In genomic region chr3:72658466-72659100, GRCh38 we compare ENCODE assay signal across 20 cellular contexts.
"Had no signal": no experiment of that assay in that cellular context is flagged by ENCODE, and none has a peak within 500 bp of the region (broad histone marks: within the 10 kb centered on the region; RNA-seq: fewer than 3 reads in every experiment).

No MANE protein-coding gene starts in this region.

- H3K27ac Mint-ChIP-seq: immature natural killer cell; memory B cell; natural killer cell treated with Interleukin-12 subunit alpha and Interleukin-12 subunit beta and Interleukin-15 and Interleukin-18, amount 100 ng/mL, for 72 hours; progenitor cell of endocrine pancreas; stimulated activated naive B cell treated with anti-CD40 and anti-IgM and Interleukin-4, amounts not matched to agents 10 μg/mL and 1 μg/mL and 100 μg/mL, for 72 hours had no signal

- H3K9me3 Mint-ChIP-seq: memory B cell; naive thymus-derived CD4-positive, alpha-beta T cell; natural killer cell treated with Interleukin-12 subunit alpha and Interleukin-12 subunit beta and Interleukin-15 and Interleukin-18, amount 100 ng/mL, for 72 hours; stimulated activated naive B cell treated with anti-CD40 and anti-IgM and Interleukin-4, amounts not matched to agents 10 μg/mL and 1 μg/mL and 100 μg/mL, for 72 hours had no signal

- H3K27me3 Mint-ChIP-seq: progenitor cell of endocrine pancreas had no signal

- H3K36me3 Mint-ChIP-seq: memory B cell; natural killer cell treated with Interleukin-12 subunit alpha and Interleukin-12 subunit beta and Interleukin-15 and Interleukin-18, amount 100 ng/mL, for 72 hours; stimulated activated naive B cell treated with anti-CD40 and anti-IgM and Interleukin-4, amounts not matched to agents 10 μg/mL and 1 μg/mL and 100 μg/mL, for 72 hours had no signal

- DNase-seq: immature natural killer cell; left ventricle myocardium inferior; ovary; stimulated activated naive B cell treated with anti-CD40 and anti-IgM and Interleukin-4, amounts not matched to agents 10 μg/mL and 1 μg/mL and 100 μg/mL, for 72 hours; stomach; testis; transverse colon had no signal

- H3K4me3 ChIP-seq: left ventricle myocardium inferior, lung, mucosa of descending colon, ovary, right atrium auricular region, skin epidermis, stomach, testis, thyroid gland, transverse colon, upper lobe of left lung, vagina had no signal

- H3K4me1 Mint-ChIP-seq: immature natural killer cell, memory B cell had no signal

- FAIRE-seq: islet of Langerhans had no signal

- H3K9me3 ChIP-seq: left ventricle myocardium inferior, mucosa of descending colon, ovary, right atrium auricular region, stomach, testis, thyroid gland, transverse colon, upper lobe of left lung, vagina had no signal

- H3K4me3 Mint-ChIP-seq: immature natural killer cell; memory B cell; natural killer cell treated with Interleukin-12 subunit alpha and Interleukin-12 subunit beta and Interleukin-15 and Interleukin-18, amount 100 ng/mL, for 72 hours; stimulated activated naive B cell treated with anti-CD40 and anti-IgM and Interleukin-4, amounts not matched to agents 10 μg/mL and 1 μg/mL and 100 μg/mL, for 72 hours had no signal

- H3K27me3 ChIP-seq: ovary, right atrium auricular region, testis, thyroid gland, vagina had no signal

- H3K4me1 ChIP-seq: testis had no signal

- H3K36me3 ChIP-seq: left ventricle myocardium inferior, ovary, right atrium auricular region, stomach, thyroid gland, transverse colon, upper lobe of left lung, vagina had no signal

- H3K27ac ChIP-seq: left ventricle myocardium inferior, ovary, right atrium auricular region, skin epidermis, stomach, testis, thyroid gland, transverse colon, upper lobe of left lung, vagina had no signal

- ATAC-seq: natural killer cell treated with Interleukin-12 subunit alpha and Interleukin-12 subunit beta and Interleukin-15 and Interleukin-18, amount 100 ng/mL, for 72 hours; sciatic nerve had no signal
